In the genomic region with DNA sequence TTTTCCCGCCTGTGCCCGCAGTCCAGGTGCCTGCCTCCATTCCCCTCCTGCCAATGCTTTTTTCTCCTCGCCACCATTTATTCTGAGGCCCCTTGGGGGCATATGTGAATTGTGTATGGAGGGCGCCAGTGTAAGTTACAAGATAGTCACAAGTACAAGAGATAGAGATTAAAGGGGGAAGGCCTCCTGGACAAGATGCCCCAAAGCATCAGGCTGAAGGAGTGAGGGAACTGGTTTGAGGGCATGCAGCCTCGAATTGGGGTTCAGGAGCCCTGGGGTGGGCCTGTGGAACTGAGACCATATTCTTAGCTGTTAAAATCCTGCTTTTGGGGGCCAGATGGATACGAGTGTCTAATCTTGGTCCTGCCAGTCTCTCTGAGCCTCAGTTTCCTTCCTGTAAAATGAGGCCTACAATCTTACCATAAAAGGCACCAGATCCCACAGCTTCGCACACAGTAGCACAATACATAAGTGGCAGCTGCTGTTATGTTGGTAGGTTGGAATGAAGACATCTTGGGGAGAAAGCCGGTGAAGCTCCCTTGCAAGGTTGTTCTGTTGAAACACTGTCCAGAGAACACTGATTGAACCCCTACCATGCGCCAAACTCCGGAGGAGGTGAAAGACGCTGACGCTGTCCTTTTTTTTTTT, we compare ENCODE assay signal across 9 cellular contexts. TPM values are rescaled to one million over a fixed set of nuclear protein-coding genes. Genes with fewer than 3 reads are reported as not detected.
DNase-seq lines count a peak whose midpoint lies in the region; ATAC-seq, FAIRE-seq and TF ChIP-seq lines count a peak whose summit lies in the region.
"Had no signal": no experiment of that assay in that cellular context is flagged by ENCODE, and none has a peak within 500 bp of the region (broad histone marks: within the 10 kb centered on the region; RNA-seq: fewer than 3 reads in every experiment).

No MANE protein-coding gene starts in this region.

- H3K14ac ChIP-seq in neuronal stem cell (ENCODE audit: low read length): no peak overlapping the region

- H3K9me3 Mint-ChIP-seq in CD4-positive, alpha-beta T cell: no peaks in the 10 kb centered on the region
- no peaks in the 10 kb centered on the region for H3K9me3 Mint-ChIP-seq in IgD-negative memory B cell

- H3K4me3 ChIP-seq in GM12878 (no peak overlapping the region), neuronal stem cell (ENCODE audit: low read length in 2 of 2) (peak overlapping the region in 1 of 2 donors; percentile 69)

- H2BK120ac ChIP-seq in neuronal stem cell (ENCODE audit: low read depth, low read length): no peak overlapping the region

- H3K27ac Mint-ChIP-seq in CD4-positive, alpha-beta T cell: peak overlapping the region; percentile 68
- H3K27ac Mint-ChIP-seq in IgD-negative memory B cell: peak overlapping the region in 2 of 3 donors; percentile 57 to 90

- no peak overlapping the region for H3K18ac ChIP-seq in neuronal stem cell (ENCODE audit: low read length)

- no peak overlapping the region for H4K91ac ChIP-seq in neuronal stem cell (ENCODE audit: low read depth, low read length, poor library complexity)

- H3K79me1 ChIP-seq in neuronal stem cell (ENCODE audit: low read depth, low read length): no peaks in the 10 kb centered on the region

- ATAC-seq in CD4-positive, alpha-beta T cell (ENCODE audit: poor library complexity): no peak
- ATAC-seq in GM12878: no peak

- no peaks in the 10 kb centered on the region for H4K20me1 ChIP-seq in GM12878 (ENCODE audit: control insufficient read depth, insufficient read depth)

- H3K4me1 ChIP-seq in GM12878 (ENCODE audit: control insufficient read depth, insufficient read depth, low read length) (peaks cover 11% of the 10 kb centered on the region), neuronal stem cell (ENCODE audit: control insufficient read depth in 2 of 2, insufficient read depth in 1 of 2, low read depth in 1 of 2, low read length in 2 of 2) (peaks cover 3 to 7% of the 10 kb centered on the region in 2 donors)

- SMC1A ChIA-PET in GM12878 (lab: Charles Lee; ENCODE audit: uncharacterized antibody, unreplicated experiment): interaction anchor here (0.7 to 2.8 kb wide), 11 partner anchors 13 to 1384 kb away, joined by 3 to 18 read pairs (median 5); partner anchors contain the start of gene VDAC2

- TF ChIP-seq CTCF in CD4-positive, alpha-beta T cell (IDR thresholded peaks at IDR 0.05): peak; percentile 63
- no peak for TF ChIP-seq CTCF in GM12878 (IDR thresholded peaks at IDR 0.05 in 2 of 3, conservative IDR thresholded peaks at IDR 0.05 in 1 of 3; ENCODE audit: control insufficient read depth in 2 of 3, extremely low read depth in 1 of 3, insufficient read depth in 1 of 3, low read depth in 3 of 3, low read length in 3 of 3)
- no peak for TF ChIP-seq CTCF in GM10266 (IDR thresholded peaks at IDR 0.05; ENCODE audit: control insufficient read depth, insufficient read depth, low read depth, missing control alignments)

- H4K8ac ChIP-seq in neuronal stem cell (ENCODE audit: low read depth, low read length): no peak overlapping the region

- peak overlapping the region; percentile 92 for H3K23ac ChIP-seq in neuronal stem cell (ENCODE audit: low read depth, low read length, poor library complexity)

- H3K27ac ChIP-seq in CD4-positive, alpha-beta T cell (ENCODE audit: low read depth, low read length): no peak overlapping the region
- H3K27ac ChIP-seq in GM12878 (ENCODE audit: control insufficient read depth, insufficient read depth) (no peak overlapping the region; the same call in 1 of the 2 replicates), neuronal stem cell (replicated peaks; ENCODE audit: low read length) (no peak overlapping the region)

- peaks cover 23% of the 10 kb centered on the region for H3K36me3 Mint-ChIP-seq in CD4-positive, alpha-beta T cell (ENCODE audit: low read depth)
- H3K36me3 Mint-ChIP-seq in IgD-negative memory B cell: no peaks in the 10 kb centered on the region

- H3K4me1 Mint-ChIP-seq in CD4-positive, alpha-beta T cell (ENCODE audit: low read depth): peaks cover 22% of the 10 kb centered on the region
- peaks cover 4 to 11% (median 10%) of the 10 kb centered on the region in 3 donors for H3K4me1 Mint-ChIP-seq in IgD-negative memory B cell

- TF ChIP-seq POLR2A in GM12878 (IDR thresholded peaks at IDR 0.05; ENCODE audit: low read depth, low read length) (no peak), H54 (IDR thresholded peaks at IDR 0.05; ENCODE audit: low read depth, low read length) (no peak)

- peak overlapping the region; percentile 38; the same call in 1 of the 2 replicates for H3K9ac ChIP-seq in GM12878 (ENCODE audit: control insufficient read depth, insufficient read depth, low read length)
- H3K9ac ChIP-seq in neuronal stem cell (ENCODE audit: low read depth, low read length, poor library complexity): no peak overlapping the region

- H3K36me3 ChIP-seq in GM12878 (ENCODE audit: control insufficient read depth in 2 of 2, insufficient read depth in 2 of 2, low read length in 1 of 2) (peaks cover 16 to 19% of the 10 kb centered on the region in 2 experiments), neuronal stem cell (replicated peaks in 1 of 2; ENCODE audit: control insufficient read depth in 2 of 2, insufficient read depth in 2 of 2, low read length in 2 of 2) (peaks cover 11 to 26% of the 10 kb centered on the region in 2 donors)

- no peak overlapping the region for H2BK15ac ChIP-seq in neuronal stem cell (ENCODE audit: low read length)

- H3K4me3 Mint-ChIP-seq in CD4-positive, alpha-beta T cell: peak overlapping the region; percentile 88
- peak overlapping the region; percentile 38 to 79 (median 76) for H3K4me3 Mint-ChIP-seq in IgD-negative memory B cell

- no peak overlapping the region for H2BK5ac ChIP-seq in neuronal stem cell (ENCODE audit: low read length)

- H3K27me3 ChIP-seq in CD4-positive, alpha-beta T cell (ENCODE audit: control insufficient read depth, insufficient read depth, low read length): no peaks in the 10 kb centered on the region
- no peaks in the 10 kb centered on the region for H3K27me3 ChIP-seq in GM12878 (replicated peaks in 1 of 2; ENCODE audit: control insufficient read depth in 2 of 2, insufficient read depth in 2 of 2, low read length in 1 of 2)
- H3K27me3 ChIP-seq in neuronal stem cell (ENCODE audit: control insufficient read depth in 3 of 3, insufficient read depth in 3 of 3, low read depth in 1 of 3, low read length in 3 of 3): peaks cover 0 to 10% (median 5%) of the 10 kb centered on the region in 3 experiments
- H3K27me3 ChIP-seq: adrenal gland had no signal

- H3K9me3 ChIP-seq in CD4-positive, alpha-beta T cell (ENCODE audit: control insufficient read depth, low read length): no peaks in the 10 kb centered on the region
- H3K9me3 ChIP-seq in GM12878 (replicated peaks; ENCODE audit: control insufficient read depth, insufficient read depth, low read length) (no peaks in the 10 kb centered on the region), neuronal stem cell (replicated peaks in 1 of 2; ENCODE audit: control insufficient read depth in 2 of 2, insufficient read depth in 1 of 2, low read depth in 1 of 2, low read length in 2 of 2) (no peaks in the 10 kb centered on the region)
- H3K9me3 ChIP-seq: adrenal gland had no signal

- H3K4ac ChIP-seq in neuronal stem cell (ENCODE audit: low read length): no peak overlapping the region

- H2AK5ac ChIP-seq in neuronal stem cell (ENCODE audit: low read depth, low read length): no peak overlapping the region

- WGBS in GM12878 (ENCODE audit: insufficient coverage, insufficient replicate concordance, low lambda C conversion rate, missing lambda C conversion rate): 41% methylated on average over 12 of the region's 12 CpGs
- WGBS in neuronal stem cell (ENCODE audit: extremely low coverage in 2 of 2, insufficient read length in 2 of 2, insufficient replicate concordance in 1 of 2), 2 donors: no CpG with 5 or more reads among the region's 12 CpGs

- RAD21 ChIA-PET in GM12878 (lab: Charles Lee; ENCODE audit: unreplicated experiment): interaction anchor here (0.7 to 3.4 kb wide), 16 partner anchors 13 to 1348 kb away, joined by 3 to 52 read pairs (median 4); partner anchors contain the start of gene VDAC2

- intact Hi-C loops in CD4-positive, alpha-beta T cell (cut with DNase I, micrococcal nuclease): loop anchor here (1.0 to 10.0 kb wide), 8 partner anchors 48 to 1362 kb away; partner anchors contain the start of gene CAMK2G (in 1 of the 2)
- intact Hi-C loops in GM12878 (cut with micrococcal nuclease; ENCODE audit: unreplicated experiment): loop anchor here (1.0 to 5.0 kb wide), 4 partner anchors 48 to 970 kb away; no protein-coding TSS in a partner anchor

- no peaks in the 10 kb centered on the region for H3K27me3 Mint-ChIP-seq in CD4-positive, alpha-beta T cell
- no peaks in the 10 kb centered on the region for H3K27me3 Mint-ChIP-seq in IgD-negative memory B cell

- no TSS peak for BruUV-seq in GM12878 (replicated peaks; lab: Mats Ljungman, UMichigan)

- CTCF ChIA-PET in CD4-positive, alpha-beta T cell (lab: Charles Lee): interaction anchor here (0.7 to 5.0 kb wide), 21 partner anchors 10 to 994 kb away, joined by 3 to 105 read pairs (median 5); partner anchors contain the start of genes SAMD8 and VDAC2
- CTCF ChIA-PET in GM12878 (lab: Yijun Ruan, JAX): interaction anchor here (0.7 to 14.5 kb wide), 29 partner anchors 12 to 1075 kb away, joined by 3 to 207 read pairs (median 4); partner anchors contain the start of gene VDAC2

- peaks cover 12% of the 10 kb centered on the region for H3K79me2 ChIP-seq in GM12878 (ENCODE audit: control insufficient read depth, insufficient read depth, low read length)

- no peak overlapping the region for H2BK12ac ChIP-seq in neuronal stem cell (ENCODE audit: low read length)

- H3K4me2 ChIP-seq in GM12878 (ENCODE audit: control insufficient read depth, insufficient read depth): no peak overlapping the region
- H3K4me2 ChIP-seq in neuronal stem cell (ENCODE audit: insufficient read depth, low read length, poor library complexity, severe bottlenecking): no peak overlapping the region

- in situ Hi-C loops in GM12878 (cut with MboI): loop anchor here (10.0 kb wide), 2 partner anchors 972 to 1352 kb away; no protein-coding TSS in a partner anchor

- peak in 1 of 10 experiments; percentile 9 for DNase-seq in CD4-positive, alpha-beta T cell
- no peak for DNase-seq in GM12878 (ENCODE audit: low read depth, low spot score)
- no peak for DNase-seq in neuronal stem cell (ENCODE audit: low spot score)
- DNase-seq in GM10266 (ENCODE audit: extremely low spot score): no peak
- DNase-seq in H54 (ENCODE audit: insufficient read length, low spot score): no peak
- no peak for DNase-seq in NOMO-1 treated with dmso at 0.1 percent for 144 hours (lab: John Stamatoyannopoulos, UW; ENCODE audit: unreplicated experiment)
- DNase-seq in NCI-H1048 (lab: John Stamatoyannopoulos, UW): no peak

- H2AFZ ChIP-seq in GM12878 (ENCODE audit: control insufficient read depth, low read depth, low read length): peak overlapping the region; percentile 85
- peak overlapping the region; percentile 98 for H2AFZ ChIP-seq in neuronal stem cell (ENCODE audit: low read length)

- FAIRE-seq in GM12878 (lab: Jason Lieb, UNC) (no peak), H54 (lab: Jason Lieb, UNC) (no peak)

- TF ChIP-seq EP300 in GM12878 (IDR thresholded peaks at IDR 0.05; ENCODE audit: borderline replicate concordance in 1 of 2, control insufficient read depth in 1 of 2, low read depth in 2 of 2, low read length in 2 of 2): no peak

- POLR2A ChIA-PET in CD4-positive, alpha-beta T cell (lab: Charles Lee): interaction anchor here (0.7 to 9.2 kb wide), 5 partner anchors 15 to 54 kb away, joined by 3 to 208 read pairs (median 6); partner anchors contain the start of gene VDAC2
- POLR2A ChIA-PET in GM12878 (lab: Charles Lee): interaction anchor here (1.0 to 2.5 kb wide), 3 partner anchors 9 to 49 kb away, joined by 4 to 26 read pairs (median 6); partner anchors contain the start of gene VDAC2

- no peak for TF ChIP-seq RAD21 in GM12878 (IDR thresholded peaks at IDR 0.05; ENCODE audit: insufficient read depth, low read depth, low read length)

RNA-seq across cellular contexts. Expression of gene COMTD1, which starts 0.5 kb away (rescaled TPM):
- 10 to 100 TPM in 1 of 2 experiments, 1 to 10 TPM in 1; 9.5 to 10.5 TPM for total RNA-seq in CD4-positive, alpha-beta T cell
- polyA plus RNA-seq in IgD-negative memory B cell (8.5 TPM), GM12878 (2011; rRNA removed) (3.4 and 8.5 TPM in 2 replicates), GM12878 (2014; fragmentation: Illumina TruSeq; extraction: Trizol) (2.5 TPM in 1 of 2 replicates, not detected in the other), GM12878 (2014; fragmentation: Nextera tagmentation; extraction: Ambion mirVana) (1 to 10 TPM in 1 of 2 experiments, under 1 TPM in 1; 0.39 to 3.4 TPM), GM12878 (2014; rRNA removed) (51.8 and 55.0 TPM in 2 replicates), GM12878 (2016; fragmentation: Nextera tagmentation; extraction: Ambion mirVana) (10 to 100 TPM; 43.5 to 47.1 TPM)
- total RNA-seq in GM12878 (2013; cell fraction: nucleolus; rRNA removed): 3.2 and 4.7 TPM in 2 replicates
- total RNA-seq in GM12878 (2014; rRNA removed) (41.0 and 64.3 TPM in 2 replicates), GM12878 (2014; rRNA removed; fragmentation: Illumina TruSeq; extraction: Trizol) (4.4 and 6.4 TPM in 2 replicates), GM12878 (2021) (43.2 and 46.3 TPM in 2 replicates)
- 5.7 TPM for polyA plus RNA-seq in GM12878 (2011; ENCODE audit: low read depth)
- 15.2 and 28.1 TPM in 2 replicates for polyA plus RNA-seq in GM12878 (2011; cell fraction: cytosol; rRNA removed)
- 42.1 and 64.7 TPM in 2 replicates for polyA plus RNA-seq in GM12878 (2011; cell fraction: nucleus; rRNA removed)
- 21.8 and 22.7 TPM in 2 replicates for polyA plus RNA-seq in GM12878 (2012)
- polyA minus RNA-seq in GM12878 (2011; rRNA and poly(A)+ RNA removed): 1.8 and 3.9 TPM in 2 replicates
- polyA minus RNA-seq in GM12878 (2011; cell fraction: cytosol; rRNA and poly(A)+ RNA removed): 3.5 and 8.6 TPM in 2 replicates
- polyA minus RNA-seq in GM12878 (2011; cell fraction: nucleus; rRNA and poly(A)+ RNA removed): 4.8 and 7.7 TPM in 2 replicates
- polyA plus RNA-seq in neuronal stem cell (2013, experiment 1 of 2): 3.8 TPM
- polyA plus RNA-seq in neuronal stem cell (2013, experiment 2 of 2): 3.8 TPM

RNA-seq across cellular contexts. Expression of gene VDAC2, which starts 25.7 kb away (rescaled TPM):
- total RNA-seq in CD4-positive, alpha-beta T cell: 100 to 1,000 TPM; 141 to 147 TPM
- 134 TPM for polyA plus RNA-seq in IgD-negative memory B cell
- 63.4 and 64.6 TPM in 2 replicates for total RNA-seq in GM12878 (2013; cell fraction: nucleolus; rRNA removed)
- 86.2 and 94.0 TPM in 2 replicates for total RNA-seq in GM12878 (2014; rRNA removed)
- 150 and 155 TPM in 2 replicates for total RNA-seq in GM12878 (2014; rRNA removed; fragmentation: Illumina TruSeq; extraction: Trizol)
- 178 and 185 TPM in 2 replicates for total RNA-seq in GM12878 (2021)
- 174 TPM for polyA plus RNA-seq in GM12878 (2011; ENCODE audit: low read depth)
- 73.4 and 79.1 TPM in 2 replicates for polyA plus RNA-seq in GM12878 (2011; rRNA removed)
- 54.0 and 87.4 TPM in 2 replicates for polyA plus RNA-seq in GM12878 (2011; cell fraction: cytosol; rRNA removed)
- 78.5 and 82.2 TPM in 2 replicates for polyA plus RNA-seq in GM12878 (2011; cell fraction: nucleus; rRNA removed)
- polyA plus RNA-seq in GM12878 (2012): 150 and 204 TPM in 2 replicates
- polyA plus RNA-seq in GM12878 (2014; fragmentation: Illumina TruSeq; extraction: Trizol): 175 and 220 TPM in 2 replicates
- polyA plus RNA-seq in GM12878 (2014; fragmentation: Nextera tagmentation; extraction: Ambion mirVana): 100 to 1,000 TPM in 1 of 2 experiments, 10 to 100 TPM in 1; 99.7 to 136 TPM
- polyA plus RNA-seq in GM12878 (2014; rRNA removed): 92.2 and 95.9 TPM in 2 replicates
- 100 to 1,000 TPM; 293 to 294 TPM for polyA plus RNA-seq in GM12878 (2016; fragmentation: Nextera tagmentation; extraction: Ambion mirVana)
- polyA minus RNA-seq in GM12878 (2011; rRNA and poly(A)+ RNA removed): 41.1 and 58.1 TPM in 2 replicates
- polyA minus RNA-seq in GM12878 (2011; cell fraction: cytosol; rRNA and poly(A)+ RNA removed): 32.6 and 33.8 TPM in 2 replicates
- polyA minus RNA-seq in GM12878 (2011; cell fraction: nucleus; rRNA and poly(A)+ RNA removed): 19.3 and 32.3 TPM in 2 replicates
- polyA plus RNA-seq in neuronal stem cell (2013, experiment 1 of 2): 164 TPM
- polyA plus RNA-seq in neuronal stem cell (2013, experiment 2 of 2): 167 TPM
